ENCODE assay signal across 8 cellular contexts in genomic region chr15:64356443-64357040, GRCh38. TPM values are rescaled to one million over a fixed set of nuclear protein-coding genes. Genes with fewer than 3 reads are reported as not detected.
DNase-seq lines count a peak whose midpoint lies in the region; ATAC-seq and TF ChIP-seq lines count a peak whose summit lies in the region.

No MANE protein-coding gene starts in this region.

- WGBS in body of pancreas, 2 donors = 8 to 10% methylated on average over 13 of the region's 13 CpGs

- peaks cover 12% of the 10 kb centered on the region for H3K4me1 ChIP-seq in CD4-positive, CD25-positive, alpha-beta regulatory T cell (ENCODE audit: control insufficient read depth, insufficient read depth, low read length, poor library complexity, severe bottlenecking)
- peaks cover 15% of the 10 kb centered on the region for H3K4me1 ChIP-seq in body of pancreas
- H3K4me1 ChIP-seq in subcutaneous abdominal adipose tissue (ENCODE audit: control insufficient read depth in 5 of 5, insufficient read depth in 5 of 5, low read length in 5 of 5) = peaks cover 0 to 21% (median 17%) of the 10 kb centered on the region in 5 donors

- H3K27ac ChIP-seq in CD4-positive, CD25-positive, alpha-beta regulatory T cell (ENCODE audit: insufficient read depth, low read length, poor library complexity, severe bottlenecking) = peak overlapping the region; percentile 80
- peak overlapping the region; percentile 54 to 76 (median 66) for H3K27ac ChIP-seq in body of pancreas
- H3K27ac ChIP-seq in subcutaneous abdominal adipose tissue (ENCODE audit: low read depth, low read length) = peak overlapping the region; percentile 67

- TF ChIP-seq POLR2A in body of pancreas (IDR thresholded peaks at IDR 0.05) = no peak

- peak overlapping the region; percentile 97 for H3K4me3 ChIP-seq in CD4-positive, CD25-positive, alpha-beta regulatory T cell (ENCODE audit: low read depth, low read length)
- H3K4me3 ChIP-seq in body of pancreas (peak overlapping the region; percentile 84 to 91), kidney epithelial cell (ENCODE audit: low read depth, low read length) (peak overlapping the region; percentile 69), subcutaneous abdominal adipose tissue (ENCODE audit: low read depth in 1 of 5, low read length in 5 of 5) (peak overlapping the region; percentile 89 to 99 (median 96))

- no peak for DNase-seq in CD4-positive, CD25-positive, alpha-beta regulatory T cell
- DNase-seq in NCI-H226 (peak; percentile 81), body of pancreas (no peak), kidney epithelial cell (ENCODE audit: low read depth) (peak; percentile 44), kidney tubule cell (ENCODE audit: low spot score) (no peak), Ammon's horn (ENCODE audit: low spot score) (no peak)

- H3K4me3 Mint-ChIP-seq in CD4-positive, CD25-positive, alpha-beta regulatory T cell = peak overlapping the region; percentile 88 to 97 (median 94)

- H3K9me3 Mint-ChIP-seq in CD4-positive, CD25-positive, alpha-beta regulatory T cell = peaks cover 0 to 3% (median 0%) of the 10 kb centered on the region in 7 donors

- H3K36me3 ChIP-seq in CD4-positive, CD25-positive, alpha-beta regulatory T cell (ENCODE audit: control insufficient read depth, insufficient read depth, low read length) = no peaks in the 10 kb centered on the region
- H3K36me3 ChIP-seq in body of pancreas (replicated peaks in 1 of 2; ENCODE audit: insufficient read depth in 1 of 2, low read depth in 2 of 2) (no peaks in the 10 kb centered on the region), kidney epithelial cell (ENCODE audit: control insufficient read depth, insufficient read depth, low read length) (no peaks in the 10 kb centered on the region), subcutaneous abdominal adipose tissue (ENCODE audit: control insufficient read depth in 5 of 5, insufficient read depth in 5 of 5, low read length in 5 of 5) (no peaks in the 10 kb centered on the region)

- H3K9me3 ChIP-seq in CD4-positive, CD25-positive, alpha-beta regulatory T cell (ENCODE audit: control insufficient read depth in 2 of 2, low read length in 2 of 2) = no peaks in the 10 kb centered on the region
- H3K9me3 ChIP-seq in body of pancreas = no peaks in the 10 kb centered on the region
- no peaks in the 10 kb centered on the region for H3K9me3 ChIP-seq in subcutaneous abdominal adipose tissue (ENCODE audit: control insufficient read depth in 5 of 5, low read length in 5 of 5)

- peak overlapping the region; percentile 86 to 97 (median 94) for H3K27ac Mint-ChIP-seq in CD4-positive, CD25-positive, alpha-beta regulatory T cell

- intact Hi-C loops in body of pancreas (cut with DNase I) = no loop called here

- H3K36me3 Mint-ChIP-seq in CD4-positive, CD25-positive, alpha-beta regulatory T cell = no peaks in the 10 kb centered on the region

- peaks cover 8 to 27% (median 15%) of the 10 kb centered on the region in 4 donors for H3K4me1 Mint-ChIP-seq in CD4-positive, CD25-positive, alpha-beta regulatory T cell

- H3K27me3 ChIP-seq in CD4-positive, CD25-positive, alpha-beta regulatory T cell (ENCODE audit: control insufficient read depth, insufficient read depth, low read length) = no peaks in the 10 kb centered on the region
- H3K27me3 ChIP-seq in body of pancreas = no peaks in the 10 kb centered on the region
- H3K27me3 ChIP-seq in kidney epithelial cell (ENCODE audit: control insufficient read depth, insufficient read depth, low read length) = no peaks in the 10 kb centered on the region
- no peaks in the 10 kb centered on the region for H3K27me3 ChIP-seq in subcutaneous abdominal adipose tissue (ENCODE audit: control insufficient read depth in 5 of 5, insufficient read depth in 4 of 5, low read length in 5 of 5)

- ATAC-seq in CD4-positive, CD25-positive, alpha-beta regulatory T cell (ENCODE audit: low read depth in 2 of 2) = no peak
- peak; percentile 27 for ATAC-seq in GM21515 (IDR thresholded peaks at IDR 0.05; ENCODE audit: unreplicated experiment)
- ATAC-seq in body of pancreas = peak; percentile 68

- peak overlapping the region in 4 of 5 donors; percentile 73 to 96 (median 87) for H3K9ac ChIP-seq in subcutaneous abdominal adipose tissue (ENCODE audit: low read length in 5 of 5)

- peak in 6 of 7 experiments; percentile 24 to 69 (median 57) for TF ChIP-seq CTCF in body of pancreas (IDR thresholded peaks at IDR 0.05)
- peak; percentile 47 for TF ChIP-seq CTCF in kidney epithelial cell (IDR thresholded peaks at IDR 0.05; ENCODE audit: insufficient read depth, low read length, poor library complexity, severe bottlenecking)

- no peaks in the 10 kb centered on the region for H3K27me3 Mint-ChIP-seq in CD4-positive, CD25-positive, alpha-beta regulatory T cell

RNA-seq across cellular contexts. Expression of gene CSNK1G1, which starts 0.6 kb away (rescaled TPM):
- total RNA-seq in CD4-positive, CD25-positive, alpha-beta regulatory T cell = 27.6 TPM
- 10 to 100 TPM; 14.4 to 18.8 (median 14.8) TPM for polyA plus RNA-seq in CD4-positive, CD25-positive, alpha-beta regulatory T cell
- 10 to 100 TPM in 1 of 2 donors, 1 to 10 TPM in 1; 6.7 to 13.8 TPM for total RNA-seq in body of pancreas
- 23.5 and 27.8 TPM in 2 replicates for total RNA-seq in kidney epithelial cell

RNA-seq across cellular contexts. Expression of gene PCLAF, which starts 24.7 kb away (rescaled TPM):
- 1.0 TPM for total RNA-seq in CD4-positive, CD25-positive, alpha-beta regulatory T cell
- polyA plus RNA-seq in CD4-positive, CD25-positive, alpha-beta regulatory T cell = 10 to 100 TPM in 2 of 4 donors, 1 to 10 TPM in 2; 9.1 to 27.0 (median 10.8) TPM
- 1 to 10 TPM in 1 of 2 donors, not detected in 1; 1.8 TPM for total RNA-seq in body of pancreas
- 2.6 and 8.4 TPM in 2 replicates for total RNA-seq in kidney epithelial cell

RNA-seq across cellular contexts. Expression of gene TRIP4, which starts 31.1 kb away (rescaled TPM):
- 26.3 TPM for total RNA-seq in CD4-positive, CD25-positive, alpha-beta regulatory T cell
- polyA plus RNA-seq in CD4-positive, CD25-positive, alpha-beta regulatory T cell = 10 to 100 TPM; 29.9 to 47.3 (median 39.9) TPM
- 10 to 100 TPM; 11.7 to 15.5 TPM for total RNA-seq in body of pancreas
- total RNA-seq in kidney epithelial cell = 12.3 and 15.0 TPM in 2 replicates

Comparison
In these comparisons a context has a peak if more than half of its experiments do, and no peak if none do; other contexts are left out.
1. ATAC-seq: peak in GM21515 (single experiment) and body of pancreas (single experiment); none in CD4-positive, CD25-positive, alpha-beta regulatory T cell (0 of 2).
2. DNase-seq: peak in NCI-H226 (single experiment) and kidney epithelial cell (single experiment); none in CD4-positive, CD25-positive, alpha-beta regulatory T cell (0 of 3), body of pancreas (0 of 4), kidney tubule cell (single experiment) and Ammon's horn (single experiment).
3. Peak in every context shown above with its lines, with median percentiles within 50 percentile points of each other: H3K27ac ChIP-seq and H3K4me3 ChIP-seq.